Comparison of ENCODE assay signal across 1 cellular context in genomic region chr1:200048244-200048643, GRCh38.
TF ChIP-seq lines count a peak whose summit lies in the region.

No MANE protein-coding gene starts in this region.

TF ChIP-seq in H1, 55 proteins besides CTCF, POLR2A, EP300 and RAD21 (continued from another document):
- TF ChIP-seq SIN3A (conservative IDR thresholded peaks at IDR 0.05 in 1 of 2, IDR thresholded peaks at IDR 0.05 in 1 of 2; ENCODE audit: low read depth in 1 of 2, low read length in 2 of 2) (peak; percentile 71 to 81; a peak in 2 of 4 replicates), KDM5A (IDR thresholded peaks at IDR 0.05; ENCODE audit: low read length) (no peak), TEAD4 (IDR thresholded peaks at IDR 0.05; ENCODE audit: low read depth, low read length) (peak; percentile 76), E2F6 (IDR thresholded peaks at IDR 0.05) (0 out of 2 replicates have a peak, but pooled peaks have one; percentile 12), NRF1 (IDR thresholded peaks at IDR 0.05; ENCODE audit: low read depth, low read length) (no peak), SIX5 (IDR thresholded peaks at IDR 0.05; ENCODE audit: low read depth, low read length) (no peak), ATF2 (IDR thresholded peaks at IDR 0.05; ENCODE audit: low read length) (peak; percentile 73; the same call in 1 of the 2 replicates), SUZ12 (IDR thresholded peaks at IDR 0.05; ENCODE audit: low read length) (no peak), SRF (IDR thresholded peaks at IDR 0.05; ENCODE audit: low read depth, low read length) (0 out of 2 replicates have a peak, but pooled peaks have one; percentile 10), NANOG (IDR thresholded peaks at IDR 0.05; ENCODE audit: insufficient read depth, low read depth, low read length, poor library complexity, severe bottlenecking) (peak; percentile 30), CREB1 (IDR thresholded peaks at IDR 0.05) (peak; percentile 34; the same call in 1 of the 2 replicates), CHD7 (IDR thresholded peaks at IDR 0.05; ENCODE audit: insufficient replicate concordance, low read length) (peak; percentile 63), POU5F1 (IDR thresholded peaks at IDR 0.05; ENCODE audit: low read depth, low read length) (peak; percentile 99), ASH2L (IDR thresholded peaks at IDR 0.05; ENCODE audit: low read length) (peak; percentile 96), FOSL1 (IDR thresholded peaks at IDR 0.05; ENCODE audit: insufficient read depth, low read depth, low read length) (no peak), RBBP5 (IDR thresholded peaks at IDR 0.05; ENCODE audit: borderline replicate concordance, low read depth, low read length) (peak; percentile 83), ATF3 (IDR thresholded peaks at IDR 0.05; ENCODE audit: insufficient read depth, low read depth, low read length) (no peak), EZH2 (IDR thresholded peaks at IDR 0.05; ENCODE audit: low read depth, low read length, severe bottlenecking) (no peak), KDM1A (IDR thresholded peaks at IDR 0.05; ENCODE audit: borderline replicate concordance, low read length) (peak; percentile 54; the same call in 1 of the 2 replicates), CBX5 (IDR thresholded peaks at IDR 0.05; ENCODE audit: low read depth, low read length) (no peak), TAF1 (IDR thresholded peaks at IDR 0.05; ENCODE audit: low read depth, low read length) (peak; percentile 65; the same call in 1 of the 2 replicates), SP2 (IDR thresholded peaks at IDR 0.05; ENCODE audit: low read length) (no peak), CHD2 (IDR thresholded peaks at IDR 0.05; ENCODE audit: low read length) (peak; percentile 13; the same call in 1 of the 2 replicates), TCF12 (IDR thresholded peaks at IDR 0.05; ENCODE audit: low read depth, low read length) (peak; percentile 69; the same call in 1 of the 2 replicates), BCL11A (IDR thresholded peaks at IDR 0.05; ENCODE audit: low read depth in 2 of 2, low read length in 2 of 2) (peak in 1 of 2 experiments; percentile 20), PHF8 (conservative IDR thresholded peaks at IDR 0.05; ENCODE audit: low read depth, low read length) (no peak), GABPA (IDR thresholded peaks at IDR 0.05; ENCODE audit: borderline replicate concordance, insufficient read depth, low read length) (no peak), EGR1 (IDR thresholded peaks at IDR 0.05; ENCODE audit: borderline replicate concordance, low read depth, low read length) (no peak)
